14 cellular contexts compared by ENCODE assay signal in genomic region chr12:2974560-2974971, GRCh38. TPM values are rescaled to one million over a fixed set of nuclear protein-coding genes. Genes with fewer than 3 reads are reported as not detected.
DNase-seq lines count a peak whose midpoint lies in the region; ATAC-seq, FAIRE-seq and TF ChIP-seq lines count a peak whose summit lies in the region.
"Had no signal": no experiment of that assay in that cellular context is flagged by ENCODE, and none has a peak within 500 bp of the region (broad histone marks: within the 10 kb centered on the region; RNA-seq: fewer than 3 reads in every experiment).

No MANE protein-coding gene starts in this region.

- DNase-seq in H54 (ENCODE audit: insufficient read length, low spot score) (peak; percentile 60), astrocyte (ENCODE audit: low read depth) (peak; percentile 37), left ventricle myocardium superior (no peak), psoas muscle (no peak), NCI-H1694 treated with DMSO at 0.1 percent for 48 hours (lab: John Stamatoyannopoulos, UW) (no peak), Peyer's patch (no peak)
- DNase-seq in stimulated activated naive CD8-positive, alpha-beta T cell treated with anti-CD3 and anti-CD28 coated beads, Interleukin-15, Interleukin-2, amounts not matched to agents 100 U/mL and 50 U/mL, for 24 hours = no peak
- DNase-seq in activated CD4-positive, alpha-beta T cell treated with anti-CD3 and anti-CD28 coated beads for 4 hours = no peak
- DNase-seq: DND-41; kidney; naive thymus-derived CD4-positive, alpha-beta T cell; SW 1271 had no signal

- H3K4me3 Mint-ChIP-seq in astrocyte (ENCODE audit: unreplicated experiment) = no peak overlapping the region
- H3K4me3 Mint-ChIP-seq: naive thymus-derived CD4-positive, alpha-beta T cell had no signal

- H3K4me2 ChIP-seq in astrocyte (ENCODE audit: low read length) = peak overlapping the region; percentile 66

- WGBS in psoas muscle, 3 donors = 17 to 32% (median 17%) methylated on average over 10 of the region's 10 CpGs

- H3K9me3 ChIP-seq in astrocyte (ENCODE audit: insufficient read depth, low read depth, low read length) (no peaks in the 10 kb centered on the region), psoas muscle (no peaks in the 10 kb centered on the region), Peyer's patch (no peaks in the 10 kb centered on the region)

- H3K27ac Mint-ChIP-seq in astrocyte (ENCODE audit: unreplicated experiment) = no peak overlapping the region
- H3K27ac Mint-ChIP-seq: naive thymus-derived CD4-positive, alpha-beta T cell had no signal

- H3K27ac ChIP-seq in astrocyte (ENCODE audit: low read depth, low read length) (no peak overlapping the region), psoas muscle (peak overlapping the region; percentile 86), Peyer's patch (no peak overlapping the region)
- H3K27ac ChIP-seq: C4-2B had no signal

- no peak for FAIRE-seq in H54 (lab: Jason Lieb, UNC)
- FAIRE-seq in astrocyte (lab: Jason Lieb, UNC) = no peak
- FAIRE-seq: GM12892, kidney had no signal

- H3K4me1 ChIP-seq in astrocyte (ENCODE audit: insufficient read depth, low read length) (peaks cover 6% of the 10 kb centered on the region), psoas muscle (peaks cover 59% of the 10 kb centered on the region), Peyer's patch (no peaks in the 10 kb centered on the region)

- peaks cover 62% of the 10 kb centered on the region for H4K20me1 ChIP-seq in astrocyte (ENCODE audit: insufficient read depth, low read length)

- TF ChIP-seq POLR2A in H54 (IDR thresholded peaks at IDR 0.05; ENCODE audit: low read depth, low read length) = no peak
- TF ChIP-seq POLR2A in Peyer's patch (IDR thresholded peaks at IDR 0.05) = no peak

- no peaks in the 10 kb centered on the region for H3K4me1 Mint-ChIP-seq in astrocyte (ENCODE audit: low read depth, unreplicated experiment)

- peaks cover 9% of the 10 kb centered on the region for H3K36me3 Mint-ChIP-seq in astrocyte (ENCODE audit: low read depth, unreplicated experiment)
- H3K36me3 Mint-ChIP-seq: naive thymus-derived CD4-positive, alpha-beta T cell had no signal

- peak overlapping the region; percentile 30 for H3K9ac ChIP-seq in astrocyte (ENCODE audit: low read length)

- H3K27me3 ChIP-seq in astrocyte (ENCODE audit: insufficient read depth, low read length) (no peaks in the 10 kb centered on the region), psoas muscle (ENCODE audit: insufficient read depth in 3 of 3, low read length in 2 of 3) (no peaks in the 10 kb centered on the region), Peyer's patch (no peaks in the 10 kb centered on the region)

- intact Hi-C loops in left ventricle myocardium superior (cut with micrococcal nuclease) = no loop called here
- intact Hi-C loops in psoas muscle (cut with DNase I) = loop anchor here in 1 of 2 donors (5.0 kb wide), 1 partner anchor 63 kb away; no protein-coding TSS in a partner anchor

- ATAC-seq in left ventricle myocardium superior (peak; percentile 64), psoas muscle (peak; percentile 60 to 83 (median 64))
- no peak for ATAC-seq in stimulated activated naive CD8-positive, alpha-beta T cell treated with anti-CD3 and anti-CD28 coated beads, Interleukin-15, Interleukin-2, amounts not matched to agents 100 U/mL and 50 U/mL, for 24 hours
- ATAC-seq: naive thymus-derived CD4-positive, alpha-beta T cell had no signal

- no peak overlapping the region for H2AFZ ChIP-seq in astrocyte (ENCODE audit: low read depth, low read length)

- peaks cover 71% of the 10 kb centered on the region for H3K79me2 ChIP-seq in astrocyte (ENCODE audit: insufficient read depth, low read length)

- H3K9me3 Mint-ChIP-seq in astrocyte (ENCODE audit: unreplicated experiment) = no peaks in the 10 kb centered on the region
- H3K9me3 Mint-ChIP-seq: naive thymus-derived CD4-positive, alpha-beta T cell had no signal

- TF ChIP-seq CTCF in astrocyte (IDR thresholded peaks at IDR 0.05; ENCODE audit: insufficient read depth, low read depth, low read length) = no peak
- TF ChIP-seq CTCF in psoas muscle (IDR thresholded peaks at IDR 0.05) = no peak
- TF ChIP-seq CTCF in Peyer's patch (IDR thresholded peaks at IDR 0.05) = no peak

- no peaks in the 10 kb centered on the region for H3K27me3 Mint-ChIP-seq in astrocyte (ENCODE audit: low read depth, unreplicated experiment)

- no peak overlapping the region for H3K4me3 ChIP-seq in astrocyte (ENCODE audit: insufficient read depth, low read depth, low read length)
- H3K4me3 ChIP-seq in psoas muscle = peak overlapping the region; percentile 28
- H3K4me3 ChIP-seq in Peyer's patch = no peak overlapping the region

- peaks cover 3% of the 10 kb centered on the region for H3K36me3 ChIP-seq in astrocyte (ENCODE audit: insufficient read depth, low read length)
- H3K36me3 ChIP-seq in psoas muscle (ENCODE audit: insufficient read depth in 1 of 2, low read depth in 1 of 2) = peaks cover 0 to 25% of the 10 kb centered on the region in 2 donors
- H3K36me3 ChIP-seq in Peyer's patch = no peaks in the 10 kb centered on the region

RNA-seq across cellular contexts. Expression of gene TEAD4, which starts 15.4 kb away (rescaled TPM):
- 13.0 and 19.1 TPM in 2 replicates for total RNA-seq in astrocyte
- total RNA-seq in left ventricle myocardium superior = 11.6 TPM
- total RNA-seq in psoas muscle = 100 to 1,000 TPM in 3 of 4 donors, 10 to 100 TPM in 1; 96.2 to 236 (median 171) TPM
- 10 to 100 TPM; 71.2 to 88.7 (median 81.4) TPM for polyA plus RNA-seq in psoas muscle
- total RNA-seq in Peyer's patch = 1 to 10 TPM; 4.3 to 6.6 (median 5.1) TPM
- polyA plus RNA-seq: naive thymus-derived CD4-positive, alpha-beta T cell had no signal

Comparison
In these comparisons a context has a peak if more than half of its experiments do, and no peak if none do; other contexts are left out.
1. DNase-seq: peak in H54 (single experiment) and astrocyte (single experiment); none in left ventricle myocardium superior (single experiment), psoas muscle (0 of 2), NCI-H1694 treated with DMSO at 0.1 percent for 48 hours (single experiment), Peyer's patch (0 of 3), stimulated activated naive CD8-positive, alpha-beta T cell treated with anti-CD3 and anti-CD28 coated beads, Interleukin-15, Interleukin-2, amounts not matched to agents 100 U/mL and 50 U/mL, for 24 hours (single experiment) and activated CD4-positive, alpha-beta T cell treated with anti-CD3 and anti-CD28 coated beads for 4 hours (0 of 2).